29 cellular contexts compared by ENCODE assay signal in genomic region chr16:9570521-9570920, GRCh38.
A peak's percentile ranks its signal among the peaks of the same experiment; 100 is the strongest.
DNase-seq lines count a peak whose midpoint lies in the region; ATAC-seq and TF ChIP-seq lines count a peak whose summit lies in the region.
"Had no signal": no experiment of that assay in that cellular context is flagged by ENCODE, and none has a peak within 500 bp of the region (broad histone marks: within the 10 kb centered on the region; RNA-seq: fewer than 3 reads in every experiment).

No MANE protein-coding gene starts in this region.

- no peak overlapping the region for H2AK5ac ChIP-seq in trophoblast cell (ENCODE audit: low read length)

- no peak overlapping the region for H3K4me2 ChIP-seq in osteoblast (ENCODE audit: insufficient read depth, low read length)
- H3K4me2 ChIP-seq in trophoblast cell (ENCODE audit: low read length): no peak overlapping the region
- H3K4me2 ChIP-seq: A549; BLaER1; BLaER1 treated with 17β-estradiol and CSF1 and Interleukin-3, amounts not matched to agents 10 nM and 100 nM had no signal

- H3K4me3 ChIP-seq in osteoblast (ENCODE audit: insufficient read depth, low read length) (no peak overlapping the region), trophoblast cell (ENCODE audit: low read depth, low read length) (no peak overlapping the region)
- H3K4me3 ChIP-seq: A549; BLaER1; BLaER1 treated with 17β-estradiol and CSF1 and Interleukin-3, amounts not matched to agents 10 nM and 100 nM had no signal

- H3K9me3 ChIP-seq in osteoblast (ENCODE audit: low read depth, low read length) (no peaks in the 10 kb centered on the region), trophoblast cell (ENCODE audit: insufficient read depth, low read depth, low read length) (no peaks in the 10 kb centered on the region)
- H3K9me3 ChIP-seq: A549, BE2C, BLaER1, Caco-2 had no signal

- H3K14ac ChIP-seq in trophoblast cell (ENCODE audit: low read length): no peak overlapping the region

- H2BK12ac ChIP-seq in trophoblast cell (ENCODE audit: low read length): no peak overlapping the region

- H3K4me1 ChIP-seq in osteoblast (ENCODE audit: insufficient read depth, low read length) (no peaks in the 10 kb centered on the region), trophoblast cell (ENCODE audit: control insufficient read depth in 1 of 2, insufficient read depth in 2 of 2, low read length in 2 of 2) (peaks cover 0 to 2% of the 10 kb centered on the region in 2 experiments)
- H3K4me1 ChIP-seq: A549; BE2C; BLaER1 treated with 17β-estradiol and CSF1 and Interleukin-3, amounts not matched to agents 10 nM and 100 nM; Caco-2 had no signal

- no peak overlapping the region for H4K91ac ChIP-seq in trophoblast cell (ENCODE audit: low read depth, low read length)

- H4K8ac ChIP-seq in trophoblast cell (ENCODE audit: low read depth, low read length): no peak overlapping the region

- no peak for ATAC-seq in HG03045 (IDR thresholded peaks at IDR 0.05; ENCODE audit: unreplicated experiment)
- ATAC-seq: A549; CD8-positive, alpha-beta T cell had no signal

- H3K18ac ChIP-seq in trophoblast cell (ENCODE audit: low read length): no peak overlapping the region

- H4K20me1 ChIP-seq in osteoblast (ENCODE audit: insufficient read depth, low read length): no peaks in the 10 kb centered on the region
- H4K20me1 ChIP-seq: BLaER1; BLaER1 treated with 17β-estradiol and CSF1 and Interleukin-3, amounts not matched to agents 10 nM and 100 nM had no signal

- no peak overlapping the region for H2AFZ ChIP-seq in osteoblast (ENCODE audit: low read length)
- H2AFZ ChIP-seq in trophoblast cell (ENCODE audit: insufficient read depth, low read length, poor library complexity): no peak overlapping the region

- H3K27me3 ChIP-seq in osteoblast (ENCODE audit: insufficient read depth, low read length) (no peaks in the 10 kb centered on the region), trophoblast cell (ENCODE audit: insufficient read depth, low read length) (no peaks in the 10 kb centered on the region)
- H3K27me3 ChIP-seq: BE2C; BLaER1; BLaER1 treated with 17β-estradiol and CSF1 and Interleukin-3, amounts not matched to agents 10 nM and 100 nM had no signal

- WGBS in trophoblast cell (ENCODE audit: extremely low coverage, insufficient coverage, insufficient read length): no CpG with 5 or more reads among the region's 3 CpGs

- no peak overlapping the region for H3K4ac ChIP-seq in trophoblast cell (ENCODE audit: low read depth, low read length)

- no peak overlapping the region for H3K9ac ChIP-seq in trophoblast cell (ENCODE audit: low read length)
- H3K9ac ChIP-seq: BLaER1; BLaER1 treated with 17β-estradiol and CSF1 and Interleukin-3, amounts not matched to agents 10 nM and 100 nM had no signal

- TF ChIP-seq CTCF in osteoblast (IDR thresholded peaks at IDR 0.05; ENCODE audit: extremely low read depth, low read depth, low read length): no peak

- peak; percentile 56 for DNase-seq in osteoblast (ENCODE audit: insufficient read length, low spot score, missing footprints)
- peak; percentile 59 to 75 for DNase-seq in trophoblast cell
- DNase-seq in occipital lobe (lab: John Stamatoyannopoulos, UW): no peak
- DNase-seq: 8988T; ACHN; AML-193; BE2C; C1 segment of cervical spinal cord; Caco-2; Calu3; CD4-positive, alpha-beta memory T cell; CD4-positive, alpha-beta T cell; CD4-positive, CD25-positive, alpha-beta regulatory T cell; CD8-positive, alpha-beta memory T cell; CD8-positive, alpha-beta T cell; COR-L47; DMS 273 treated with DMSO at 0.1 percent for 48 hours; DMS153; DMS53; DMS79; DMS79 treated with DMSO at 0.1 percent for 48 hours; DND-41; EL had no signal

- H3K27ac ChIP-seq in osteoblast (ENCODE audit: low read depth, low read length): no peak overlapping the region
- no peak overlapping the region for H3K27ac ChIP-seq in trophoblast cell (ENCODE audit: low read depth, low read length)
- H3K27ac ChIP-seq: 22Rv1; A549; BLaER1; BLaER1 treated with 17β-estradiol and CSF1 and Interleukin-3, amounts not matched to agents 10 nM and 100 nM; C4-2B had no signal

- H2BK5ac ChIP-seq in trophoblast cell (ENCODE audit: low read depth, low read length, poor library complexity): no peak overlapping the region

- H4K12ac ChIP-seq in trophoblast cell (ENCODE audit: low read depth, low read length): no peak overlapping the region

- no peaks in the 10 kb centered on the region for H3K79me2 ChIP-seq in osteoblast (ENCODE audit: insufficient read depth, low read length)
- no peaks in the 10 kb centered on the region for H3K79me2 ChIP-seq in trophoblast cell (ENCODE audit: control insufficient read depth, insufficient read depth, low read length, poor library complexity)

- H2BK120ac ChIP-seq in trophoblast cell (ENCODE audit: insufficient read depth, low read length, poor library complexity): no peak overlapping the region

- no peak overlapping the region for H3K23ac ChIP-seq in trophoblast cell (ENCODE audit: low read length)

- H3K79me1 ChIP-seq in trophoblast cell (ENCODE audit: low read length): no peaks in the 10 kb centered on the region

- H3K36me3 ChIP-seq in osteoblast (ENCODE audit: insufficient read depth, low read length): no peaks in the 10 kb centered on the region
- H3K36me3 ChIP-seq in trophoblast cell (ENCODE audit: control insufficient read depth in 1 of 2, insufficient read depth in 2 of 2, low read length in 2 of 2): no peaks in the 10 kb centered on the region
- H3K36me3 ChIP-seq: BE2C; BLaER1; BLaER1 treated with 17β-estradiol and CSF1 and Interleukin-3, amounts not matched to agents 10 nM and 100 nM had no signal
